12 cellular contexts compared by ENCODE assay signal in genomic region chr2:66494708-66495107, GRCh38. TPM values are rescaled to one million over a fixed set of nuclear protein-coding genes. Genes with fewer than 3 reads are reported as not detected.
A peak's percentile ranks its signal among the peaks of the same experiment; 100 is the strongest.
DNase-seq lines count a peak whose midpoint lies in the region; ATAC-seq and TF ChIP-seq lines count a peak whose summit lies in the region.
"Had no signal": no experiment of that assay in that cellular context is flagged by ENCODE, and none has a peak within 500 bp of the region (broad histone marks: within the 10 kb centered on the region; RNA-seq: fewer than 3 reads in every experiment).

No MANE protein-coding gene starts in this region.

- no peak overlapping the region for H3K4me3 ChIP-seq in breast epithelium

- H3K27ac ChIP-seq in breast epithelium = peak overlapping the region in 1 of 2 donors; percentile 62
- H3K27ac ChIP-seq: HL-60 had no signal

- no peaks in the 10 kb centered on the region for H3K9me3 Mint-ChIP-seq in type B pancreatic cell
- H3K9me3 Mint-ChIP-seq in activated naive CD8-positive, alpha-beta T cell treated with anti-CD3 and anti-CD28 coated beads, Interleukin-2, amount 50 U/mL, for 24 hours = no peaks in the 10 kb centered on the region

- peak overlapping the region; percentile 67 for H3K27ac Mint-ChIP-seq in type B pancreatic cell
- no peak overlapping the region for H3K27ac Mint-ChIP-seq in activated naive CD8-positive, alpha-beta T cell treated with anti-CD3 and anti-CD28 coated beads, Interleukin-2, amount 50 U/mL, for 24 hours

- intact Hi-C loops in breast epithelium (cut with DNase I; ENCODE audit: low total_unique reads) = no loop called here

- H3K4me1 ChIP-seq in breast epithelium = peaks cover 0 to 11% of the 10 kb centered on the region in 2 donors

- H3K36me3 ChIP-seq in breast epithelium = no peaks in the 10 kb centered on the region

- ATAC-seq in left lobe of liver (peak; percentile 54), HG02571 (IDR thresholded peaks at IDR 0.05; ENCODE audit: unreplicated experiment) (no peak)
- no peak for ATAC-seq in activated naive CD8-positive, alpha-beta T cell treated with anti-CD3 and anti-CD28 coated beads, Interleukin-2, amount 50 U/mL, for 24 hours

- H3K9me3 ChIP-seq in breast epithelium = no peaks in the 10 kb centered on the region

- H3K36me3 Mint-ChIP-seq in type B pancreatic cell = peaks cover 66% of the 10 kb centered on the region
- no peaks in the 10 kb centered on the region for H3K36me3 Mint-ChIP-seq in activated naive CD8-positive, alpha-beta T cell treated with anti-CD3 and anti-CD28 coated beads, Interleukin-2, amount 50 U/mL, for 24 hours (ENCODE audit: low read depth)

- H3K4me1 Mint-ChIP-seq in type B pancreatic cell (ENCODE audit: unreplicated experiment) = peaks cover 80% of the 10 kb centered on the region
- no peaks in the 10 kb centered on the region for H3K4me1 Mint-ChIP-seq in activated naive CD8-positive, alpha-beta T cell treated with anti-CD3 and anti-CD28 coated beads, Interleukin-2, amount 50 U/mL, for 24 hours

- TF ChIP-seq CTCF in breast epithelium (IDR thresholded peaks at IDR 0.05) = no peak
- TF ChIP-seq CTCF in type B pancreatic cell (conservative IDR thresholded peaks at IDR 0.05) = no peak

- H3K27me3 Mint-ChIP-seq in type B pancreatic cell = no peaks in the 10 kb centered on the region
- H3K27me3 Mint-ChIP-seq in activated naive CD8-positive, alpha-beta T cell treated with anti-CD3 and anti-CD28 coated beads, Interleukin-2, amount 50 U/mL, for 24 hours = no peaks in the 10 kb centered on the region

- H3K27me3 ChIP-seq in breast epithelium = no peaks in the 10 kb centered on the region

- no peak for TF ChIP-seq POLR2A in breast epithelium (IDR thresholded peaks at IDR 0.05)

- H3K4me3 Mint-ChIP-seq in type B pancreatic cell = no peak overlapping the region
- H3K4me3 Mint-ChIP-seq in activated naive CD8-positive, alpha-beta T cell treated with anti-CD3 and anti-CD28 coated beads, Interleukin-2, amount 50 U/mL, for 24 hours = no peak overlapping the region

- DNase-seq in LHCN-M2 (ENCODE audit: low read depth) = peak; percentile 9
- peak; percentile 40 to 70 for DNase-seq in breast epithelium (ENCODE audit: low spot score in 2 of 2)
- peak; percentile 82 for DNase-seq in left lobe of liver (ENCODE audit: low spot score)
- DNase-seq in type B pancreatic cell (ENCODE audit: extremely low spot score, unreplicated experiment) = no peak
- DNase-seq in activated CD8-positive, alpha-beta memory T cell treated with anti-CD3 and anti-CD28 coated beads, Interleukin-2, amount 50 U/mL, for 48 hours = no peak
- DNase-seq in HK-2 (ENCODE audit: unreplicated experiment) = no peak
- no peak for DNase-seq in activated naive CD8-positive, alpha-beta T cell treated with anti-CD3 and anti-CD28 coated beads, Interleukin-2, amount 50 U/mL, for 24 hours
- DNase-seq: activated gamma-delta T cell, glutamatergic neuron, NCI-H510A had no signal

RNA-seq across cellular contexts. Expression of gene MEIS1, which starts 59.8 kb away (rescaled TPM):
- 2.9 and 3.3 TPM in 2 replicates for total RNA-seq in LHCN-M2 (2014; rRNA removed)
- 1.0 TPM for polyA plus RNA-seq in LHCN-M2 (2012)
- total RNA-seq in breast epithelium = 10 to 100 TPM; 23.0 to 37.9 (median 37.0) TPM
- 5.9 TPM for total RNA-seq in left lobe of liver
- 250 and 255 TPM in 2 replicates for total RNA-seq in type B pancreatic cell (ENCODE audit: low replicate concordance)

Comparison
In these comparisons a context has a peak if more than half of its experiments do, and no peak if none do; other contexts are left out.
1. DNase-seq: peak in LHCN-M2 (single experiment), breast epithelium (2 of 2) and left lobe of liver (single experiment); none in type B pancreatic cell (single experiment), activated CD8-positive, alpha-beta memory T cell treated with anti-CD3 and anti-CD28 coated beads, Interleukin-2, amount 50 U/mL, for 48 hours (single experiment), HK-2 (single experiment) and activated naive CD8-positive, alpha-beta T cell treated with anti-CD3 and anti-CD28 coated beads, Interleukin-2, amount 50 U/mL, for 24 hours (single experiment).